8 cellular contexts compared by ENCODE assay signal in the genomic region with DNA sequence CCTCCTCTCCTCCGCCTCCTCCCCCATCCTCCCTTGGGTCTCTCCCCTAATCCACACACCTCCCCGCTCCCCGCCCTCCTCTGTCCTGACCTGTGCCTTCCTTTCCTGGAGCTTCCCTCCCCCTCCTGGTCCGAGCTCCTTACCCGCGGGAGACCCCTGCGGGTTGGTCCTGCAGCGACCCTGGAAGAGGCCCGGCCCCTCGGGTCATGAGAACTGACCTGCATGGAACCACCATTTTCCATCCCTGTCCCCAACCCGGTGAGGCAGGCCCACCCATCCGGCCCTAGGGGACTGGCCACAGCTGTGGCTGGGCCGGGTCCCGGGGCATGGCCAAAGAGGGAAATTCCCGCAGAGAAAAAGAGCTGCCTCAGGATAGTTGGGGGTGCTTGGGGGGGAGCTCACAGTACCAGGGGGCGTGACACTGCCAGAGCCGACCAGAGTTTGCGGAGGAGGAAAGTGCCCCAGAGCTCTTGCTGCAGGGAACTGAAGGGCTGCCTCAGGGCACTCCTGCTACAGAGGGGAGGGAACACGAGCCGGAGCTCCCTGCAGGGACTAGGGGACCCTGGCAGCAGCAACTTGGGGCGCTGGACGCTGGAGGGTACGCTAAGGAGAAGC. TPM values are rescaled to one million over a fixed set of nuclear protein-coding genes. Genes with fewer than 3 reads are reported as not detected.
A peak's percentile ranks its signal among the peaks of the same experiment; 100 is the strongest.
DNase-seq lines count a peak whose midpoint lies in the region; ATAC-seq and TF ChIP-seq lines count a peak whose summit lies in the region.

No MANE protein-coding gene starts in this region.

- H3K27me3 Mint-ChIP-seq in T-cell: peaks cover 55 to 69% of the 10 kb centered on the region in 2 donors

- TF ChIP-seq CTCF in AG10803 (conservative IDR thresholded peaks at IDR 0.05; ENCODE audit: low read length) (no peak), GM12864 (IDR thresholded peaks at IDR 0.05; ENCODE audit: low read depth, low read length, missing control alignments) (no peak)

- H3K4me1 Mint-ChIP-seq in T-cell: peaks cover 29 to 41% (median 38%) of the 10 kb centered on the region in 3 donors

- peak overlapping the region; percentile 49 for H3K27ac ChIP-seq in epithelial cell of prostate

- peak; percentile 2 for ATAC-seq in HG03342 (IDR thresholded peaks at IDR 0.05; ENCODE audit: unreplicated experiment)
- peak; percentile 21 to 38 (median 27) for ATAC-seq in T-cell (replicated peaks in 1 of 4)

- peak overlapping the region; percentile 72 for H3K4me3 ChIP-seq in AG10803 (ENCODE audit: low read length)
- peak overlapping the region; percentile 27 for H3K4me3 ChIP-seq in GM12864 (ENCODE audit: low read depth, low read length)
- H3K4me3 ChIP-seq in mononuclear cell (ENCODE audit: low read length): peak overlapping the region; percentile 49

- POLR2A ChIA-PET in T-cell (lab: Charles Lee): interaction anchor here in 1 of 2 donors (0.5 kb wide), 1 partner anchor 41 kb away, joined by 3 read pairs; no protein-coding TSS in a partner anchor

- peaks cover 34% of the 10 kb centered on the region for H3K27me3 ChIP-seq in mononuclear cell (ENCODE audit: insufficient read depth, low read length)

- H3K9me3 ChIP-seq in mononuclear cell (ENCODE audit: low read depth, low read length): no peaks in the 10 kb centered on the region

- H3K4me1 ChIP-seq in mononuclear cell (ENCODE audit: insufficient read depth, low read length): peaks cover 45% of the 10 kb centered on the region

- CTCF ChIA-PET in T-cell (lab: Charles Lee): interaction anchor here (0.7 to 3.4 kb wide), 11 partner anchors 17 to 62 kb away, joined by 3 to 23 read pairs (median 4); no protein-coding TSS in a partner anchor

- peak overlapping the region in 1 of 2 donors; percentile 31 for H3K27ac Mint-ChIP-seq in T-cell

- peak overlapping the region; percentile 74 to 84 (median 76) for H3K4me3 Mint-ChIP-seq in T-cell

- H3K36me3 Mint-ChIP-seq in T-cell: no peaks in the 10 kb centered on the region

- DNase-seq in AG10803 (ENCODE audit: low read depth): peak; percentile 40
- DNase-seq in GM12864 (ENCODE audit: low read depth): no peak
- peak in 5 of 34 experiments; percentile 14 to 20 (median 18) for DNase-seq in T-cell
- DNase-seq in epithelial cell of prostate (ENCODE audit: low read depth, low spot score): no peak
- DNase-seq in ureter (ENCODE audit: low spot score): peak; percentile 69
- no peak for DNase-seq in GDM1 (lab: John Stamatoyannopoulos, UW)

- no peaks in the 10 kb centered on the region for H3K9me3 Mint-ChIP-seq in T-cell

RNA-seq across cellular contexts. Expression of gene ARHGEF40, which starts 0.6 kb away (rescaled TPM):
- total RNA-seq in T-cell (1 to 10 TPM in 2 of 5 donors, under 1 TPM in 3; 0.39 to 3.3 (median 0.85) TPM), mononuclear cell (12.9 TPM), ureter (41.2 TPM)

RNA-seq across cellular contexts. Expression of gene RNASE8, which starts 13.1 kb away (rescaled TPM):
- total RNA-seq in T-cell (not detected), mononuclear cell (not detected), ureter (not detected)

RNA-seq across cellular contexts. Expression of gene ZNF219, which starts 27.7 kb away (rescaled TPM):
- total RNA-seq in T-cell (10 to 100 TPM in 1 of 5 donors, 1 to 10 TPM in 4; 7.2 to 12.4 (median 8.1) TPM), mononuclear cell (8.9 TPM), ureter (47.2 TPM)

RNA-seq across cellular contexts. Expression of gene RNASE7, which starts 28.6 kb away (rescaled TPM):
- total RNA-seq in T-cell: not detected
- not detected for total RNA-seq in mononuclear cell
- total RNA-seq in ureter: 0.94 TPM

RNA-seq across cellular contexts. Expression of gene TMEM253, which starts 30.1 kb away (rescaled TPM):
- total RNA-seq in T-cell: under 1 TPM in 1 of 5 donors, not detected in 4; 0.49 TPM
- total RNA-seq in mononuclear cell: 0.21 TPM
- 1.6 TPM for total RNA-seq in ureter

Comparison
In these comparisons a context has a peak if more than half of its experiments do, and no peak if none do; other contexts are left out.
1. DNase-seq: peak in AG10803 (single experiment) and ureter (single experiment); none in GM12864 (single experiment), epithelial cell of prostate (single experiment) and GDM1 (single experiment).
2. Peak in every context shown above with its lines, with median percentiles within 50 percentile points of each other: H3K4me3 ChIP-seq.